8 cellular contexts compared by ENCODE assay signal in genomic region chr17:10631048-10631700, GRCh38. TPM values are rescaled to one million over a fixed set of nuclear protein-coding genes. Genes with fewer than 3 reads are reported as not detected.
DNase-seq lines count a peak whose midpoint lies in the region; ATAC-seq and TF ChIP-seq lines count a peak whose summit lies in the region.

No MANE protein-coding gene starts in this region.

- DNase-seq in AG04449 (ENCODE audit: low read depth, low spot score) (no peak), GM10266 (ENCODE audit: extremely low spot score) (peak; percentile 40), Panc1 (ENCODE audit: low read depth, low spot score) (no peak), endodermal cell (peak; percentile 88)
- DNase-seq in activated T-helper 1 cell treated with anti-CD3 and anti-CD28 coated beads, Interleukin-12 subunit alpha, Interleukin-12 subunit beta, Interleukin-2, Interleukin-4 antibody, amounts not matched to agents 30 ng/mL and 10 ng/mL and 1 ng/mL, durations not matched to agents 14 hours and 24 hours and 36 hours (ENCODE audit: low spot score) = no peak

- peak; percentile 82 for TF ChIP-seq CTCF in AG04449 (IDR thresholded peaks at IDR 0.05; ENCODE audit: insufficient read depth, low read length, missing control alignments)
- peak; percentile 88 for TF ChIP-seq CTCF in GM10266 (IDR thresholded peaks at IDR 0.05; ENCODE audit: control insufficient read depth, insufficient read depth, low read depth, missing control alignments)
- TF ChIP-seq CTCF in Panc1 (IDR thresholded peaks at IDR 0.05) = peak; percentile 96
- peak; percentile 93 for TF ChIP-seq CTCF in endodermal cell (conservative IDR thresholded peaks at IDR 0.05)
- peak; percentile 73 for TF ChIP-seq CTCF in parathyroid adenoma (IDR thresholded peaks at IDR 0.05)

- H3K27me3 ChIP-seq in Panc1 (ENCODE audit: control insufficient read depth, insufficient read depth, low read length) (no peaks in the 10 kb centered on the region), endodermal cell (ENCODE audit: control insufficient read depth, insufficient read depth, low read length, poor library complexity, severe bottlenecking) (no peaks in the 10 kb centered on the region), parathyroid adenoma (ENCODE audit: control insufficient read depth, insufficient read depth, low read length) (no peaks in the 10 kb centered on the region)

- no peak overlapping the region for H3K4me2 ChIP-seq in parathyroid adenoma (ENCODE audit: low read length)

- in situ Hi-C loops in Panc1 (cut with HindIII; ENCODE audit: low pct_unique_long_range_greater_than_20kb, low sequenced_read_pairs) = no loop called here

- peaks cover 10% of the 10 kb centered on the region for H3K36me3 Mint-ChIP-seq in endodermal cell (ENCODE audit: low read depth)
- H3K36me3 Mint-ChIP-seq in activated T-helper 1 cell treated with anti-CD3 and anti-CD28 coated beads, Interleukin-12 subunit alpha, Interleukin-12 subunit beta, Interleukin-2, Interleukin-4 antibody, amounts not matched to agents 30 ng/mL and 10 ng/mL and 1 ng/mL, durations not matched to agents 14 hours and 24 hours and 36 hours (ENCODE audit: low read depth) = peaks cover 17% of the 10 kb centered on the region

- H3K27ac ChIP-seq in Panc1 (ENCODE audit: low read length) = no peak overlapping the region
- no peak overlapping the region for H3K27ac ChIP-seq in endodermal cell (ENCODE audit: low read depth, low read length)
- H3K27ac ChIP-seq in parathyroid adenoma = no peak overlapping the region

- ATAC-seq in Panc1 = peak; percentile 56; the same call in 1 of the 2 replicates
- no peak for ATAC-seq in HG02938 (IDR thresholded peaks at IDR 0.05; ENCODE audit: unreplicated experiment)
- ATAC-seq in HG03469 (IDR thresholded peaks at IDR 0.05; ENCODE audit: unreplicated experiment) = no peak

- no peaks in the 10 kb centered on the region for H3K79me2 ChIP-seq in parathyroid adenoma

- POLR2A ChIA-PET in AG04449 (lab: Yijun Ruan, JAX) = no interaction called here
- POLR2A ChIA-PET in Panc1 (lab: Charles Lee) = no interaction called here

- H3K9me3 Mint-ChIP-seq in endodermal cell = no peaks in the 10 kb centered on the region
- no peaks in the 10 kb centered on the region for H3K9me3 Mint-ChIP-seq in activated T-helper 1 cell treated with anti-CD3 and anti-CD28 coated beads, Interleukin-12 subunit alpha, Interleukin-12 subunit beta, Interleukin-2, Interleukin-4 antibody, amounts not matched to agents 30 ng/mL and 10 ng/mL and 1 ng/mL, durations not matched to agents 14 hours and 24 hours and 36 hours

- no peaks in the 10 kb centered on the region for H3K4me1 ChIP-seq in Panc1 (ENCODE audit: control insufficient read depth, insufficient read depth, low read length)
- no peaks in the 10 kb centered on the region for H3K4me1 ChIP-seq in endodermal cell (ENCODE audit: control insufficient read depth, insufficient read depth, low read length)
- no peaks in the 10 kb centered on the region for H3K4me1 ChIP-seq in parathyroid adenoma

- CTCF ChIA-PET in AG04449 (lab: Yijun Ruan, JAX) (interaction anchor here (0.6 to 11.6 kb wide), 31 partner anchors 11 to 1355 kb away, joined by 3 to 204 read pairs (median 3); partner anchors contain the start of genes ADPRM and SCO1), Panc1 (lab: Charles Lee) (no interaction called here)

- H3K4me1 Mint-ChIP-seq in endodermal cell = no peaks in the 10 kb centered on the region
- peaks cover 9% of the 10 kb centered on the region for H3K4me1 Mint-ChIP-seq in activated T-helper 1 cell treated with anti-CD3 and anti-CD28 coated beads, Interleukin-12 subunit alpha, Interleukin-12 subunit beta, Interleukin-2, Interleukin-4 antibody, amounts not matched to agents 30 ng/mL and 10 ng/mL and 1 ng/mL, durations not matched to agents 14 hours and 24 hours and 36 hours (ENCODE audit: low read depth)

- no peak overlapping the region for H3K27ac Mint-ChIP-seq in endodermal cell
- H3K27ac Mint-ChIP-seq in activated T-helper 1 cell treated with anti-CD3 and anti-CD28 coated beads, Interleukin-12 subunit alpha, Interleukin-12 subunit beta, Interleukin-2, Interleukin-4 antibody, amounts not matched to agents 30 ng/mL and 10 ng/mL and 1 ng/mL, durations not matched to agents 14 hours and 24 hours and 36 hours = no peak overlapping the region

- no peaks in the 10 kb centered on the region for H3K27me3 Mint-ChIP-seq in endodermal cell (ENCODE audit: insufficient read depth)
- no peaks in the 10 kb centered on the region for H3K27me3 Mint-ChIP-seq in activated T-helper 1 cell treated with anti-CD3 and anti-CD28 coated beads, Interleukin-12 subunit alpha, Interleukin-12 subunit beta, Interleukin-2, Interleukin-4 antibody, amounts not matched to agents 30 ng/mL and 10 ng/mL and 1 ng/mL, durations not matched to agents 14 hours and 24 hours and 36 hours (ENCODE audit: insufficient read depth)

- no peak overlapping the region for H3K4me3 Mint-ChIP-seq in endodermal cell
- no peak overlapping the region for H3K4me3 Mint-ChIP-seq in activated T-helper 1 cell treated with anti-CD3 and anti-CD28 coated beads, Interleukin-12 subunit alpha, Interleukin-12 subunit beta, Interleukin-2, Interleukin-4 antibody, amounts not matched to agents 30 ng/mL and 10 ng/mL and 1 ng/mL, durations not matched to agents 14 hours and 24 hours and 36 hours

- 55 to 92% methylated on average over 6 to 18 of the region's 18 CpGs for WGBS in endodermal cell (ENCODE audit: insufficient coverage in 1 of 2, insufficient read length in 1 of 2), 2 experiments

- peak overlapping the region; percentile 27 for H2AFZ ChIP-seq in parathyroid adenoma

- intact Hi-C loops in Panc1 (cut with micrococcal nuclease; ENCODE audit: unreplicated experiment) = no loop called here
- intact Hi-C loops in activated T-helper 1 cell treated with anti-CD3 and anti-CD28 coated beads, Interleukin-12 subunit alpha, Interleukin-12 subunit beta, Interleukin-2, Interleukin-4 antibody, amounts not matched to agents 30 ng/mL and 10 ng/mL and 1 ng/mL, durations not matched to agents 14 hours and 24 hours and 36 hours (cut with micrococcal nuclease) = loop anchor here (5.0 kb wide), 1 partner anchor 216 kb away; no protein-coding TSS in a partner anchor

- H3K4me3 ChIP-seq in AG04449 (ENCODE audit: low read depth, low read length) = no peak overlapping the region
- no peak overlapping the region for H3K4me3 ChIP-seq in Panc1 (ENCODE audit: low read depth in 2 of 2, low read length in 2 of 2)
- no peak overlapping the region for H3K4me3 ChIP-seq in endodermal cell (ENCODE audit: low read length)
- no peak overlapping the region for H3K4me3 ChIP-seq in parathyroid adenoma (ENCODE audit: low read depth, low read length)

- H3K9ac ChIP-seq in endodermal cell (ENCODE audit: extremely low read depth, low read length, poor library complexity, severe bottlenecking) (no peak overlapping the region), parathyroid adenoma (no peak overlapping the region)

- no peaks in the 10 kb centered on the region for H3K36me3 ChIP-seq in Panc1 (ENCODE audit: control insufficient read depth, insufficient read depth, low read length)
- H3K36me3 ChIP-seq in endodermal cell (ENCODE audit: control insufficient read depth, insufficient read depth, low read length) = no peaks in the 10 kb centered on the region
- no peaks in the 10 kb centered on the region for H3K36me3 ChIP-seq in parathyroid adenoma (ENCODE audit: control insufficient read depth, insufficient read depth, low read length)

- no peaks in the 10 kb centered on the region for H3K9me3 ChIP-seq in Panc1 (ENCODE audit: control insufficient read depth, insufficient read depth, low read depth, low read length)
- no peaks in the 10 kb centered on the region for H3K9me3 ChIP-seq in endodermal cell (ENCODE audit: control insufficient read depth, low read length)
- no peaks in the 10 kb centered on the region for H3K9me3 ChIP-seq in parathyroid adenoma (ENCODE audit: control insufficient read depth, low read length)

- BruUV-seq in Panc1 (replicated peaks; lab: Mats Ljungman, UMichigan) = no TSS peak

RNA-seq across cellular contexts. Expression of gene MYH3, which starts 25.9 kb away (rescaled TPM):
- total RNA-seq in Panc1 (2021; ENCODE audit: unreplicated experiment) (1.6 TPM), endodermal cell (1 to 10 TPM; 1.7 to 2.0 TPM)
- polyA plus RNA-seq in Panc1 (2012; ENCODE audit: insufficient read length) = 0.91 TPM
- polyA plus RNA-seq in endodermal cell (2013, experiment 1 of 2) = 0.82 TPM
- 1.1 TPM for polyA plus RNA-seq in endodermal cell (2013, experiment 2 of 2)
- 6.5 and 7.3 TPM in 2 replicates for total RNA-seq in activated T-helper 1 cell treated with anti-CD3 and anti-CD28 coated beads, Interleukin-12 subunit alpha, Interleukin-12 subunit beta, Interleukin-2, Interleukin-4 antibody, amounts not matched to agents 30 ng/mL and 10 ng/mL and 1 ng/mL, durations not matched to agents 14 hours and 24 hours and 36 hours

Comparison
In these comparisons a context has a peak if more than half of its experiments do, and no peak if none do; other contexts are left out.
1. DNase-seq: peak in GM10266 (single experiment) and endodermal cell (single experiment); none in AG04449 (single experiment), Panc1 (single experiment) and activated T-helper 1 cell treated with anti-CD3 and anti-CD28 coated beads, Interleukin-12 subunit alpha, Interleukin-12 subunit beta, Interleukin-2, Interleukin-4 antibody, amounts not matched to agents 30 ng/mL and 10 ng/mL and 1 ng/mL, durations not matched to agents 14 hours and 24 hours and 36 hours (single experiment).
2. Peak in every context shown above with its lines, with median percentiles within 50 percentile points of each other: CTCF ChIP-seq.